In the genomic region with DNA sequence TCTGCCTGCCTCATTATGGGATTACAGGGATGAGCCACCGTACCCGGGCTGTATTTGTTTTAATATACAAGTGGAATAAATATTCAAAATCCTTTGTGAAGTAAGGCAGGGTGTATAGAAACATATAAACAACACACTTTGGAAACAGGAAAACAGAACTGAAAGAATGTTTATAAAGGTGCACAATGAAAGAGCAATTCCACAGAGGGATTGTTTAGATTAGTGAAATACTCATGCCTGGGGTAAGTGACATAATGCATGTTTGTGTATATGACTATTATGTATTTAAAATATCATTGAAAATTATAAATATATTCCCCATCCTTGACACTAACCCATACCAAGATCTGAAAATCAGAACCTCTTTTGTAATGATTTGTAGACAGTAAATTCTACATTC, we compare ENCODE assay signal across 8 cellular contexts. TPM values are rescaled to one million over a fixed set of nuclear protein-coding genes. Genes with fewer than 3 reads are reported as not detected.
"Had no signal": no experiment of that assay in that cellular context is flagged by ENCODE, and none has a peak within 500 bp of the region (broad histone marks: within the 10 kb centered on the region; RNA-seq: fewer than 3 reads in every experiment).

No MANE protein-coding gene starts in this region.

- FAIRE-seq: H54, HTR-8/SVneo had no signal

- H3K9ac ChIP-seq: GM23248, KMS-11 had no signal

- H3K27ac ChIP-seq: GM23248, KMS-11 had no signal

- DNase-seq: GM23248, GOT3, H9, HCEC 1CT, KBM-7 had no signal

- H3K4me3 ChIP-seq: GM23248 had no signal

- H2AFZ ChIP-seq: GM23248 had no signal

- H3K4me2 ChIP-seq: KMS-11 had no signal

RNA-seq across cellular contexts. Expression of a gene that starts 45.0 kb away (rescaled TPM):
- total RNA-seq: GM23248 had no signal
